23 cellular contexts compared by ENCODE assay signal in genomic region chr2:229050063-229050635, GRCh38.
"Had no signal": no experiment of that assay in that cellular context is flagged by ENCODE, and none has a peak within 500 bp of the region (broad histone marks: within the 10 kb centered on the region; RNA-seq: fewer than 3 reads in every experiment).

No MANE protein-coding gene starts in this region.

- DNase-seq: activated CD4-positive, alpha-beta memory T cell treated with anti-CD3 and anti-CD28 coated beads for 36 hours; activated CD4-positive, alpha-beta T cell treated with anti-CD3 and anti-CD28 coated beads, Interleukin-2, amount 10 ng/mL, durations not matched to agents 7 days and 5 days; activated CD4-positive, CD25-positive, alpha-beta regulatory T cell; activated CD8-positive, alpha-beta memory T cell treated with anti-CD3 and anti-CD28 coated beads for 24 hours; activated effector memory CD4-positive, alpha-beta T cell treated with anti-CD3 and anti-CD28 coated beads, Interleukin-2, amount 50 U/mL, for 16 hours; activated naive CD4-positive, alpha-beta T cell treated with Interleukin-2 at 50 U/mL for 16 hours; activated naive CD8-positive, alpha-beta T cell treated with anti-CD3 and anti-CD28 coated beads, Interleukin-2, amount 50 U/mL, for 24 hours; activated T-cell treated with anti-CD3 and anti-CD28 coated beads, Interleukin-2, amount 50 U/mL, for 4 hours; amniotic stem cell; body of pancreas; Karpas-422; MM.1S; NCI-H1105; NCI-H1436; NCI-H1694 treated with DMSO at 0.1 percent for 48 hours; NCI-H2029 treated with DMSO at 0.1 percent for 48 hours; NCI-H226; NCI-H510A treated with DMSO at 0.1 percent for 48 hours; NCI-H69; NK-92 treated with Interleukin-12 subunit alpha and Interleukin-12 subunit beta, amount 100 ng/mL, for 24 hours; Peyer's patch; SHP77 treated with DMSO at 0.1 percent for 48 hours; T-helper 1 cell had no signal
